In genomic region chr10:11578802-11579255, GRCh38 we compare ENCODE assay signal across 1 cellular context.
TF ChIP-seq lines count a peak whose summit lies in the region.

No MANE protein-coding gene starts in this region.

TF ChIP-seq in K562, 482 proteins besides CTCF, POLR2A, EP300 and RAD21 (continued from another document):
- no peak for TF ChIP-seq BRCA1 (IDR thresholded peaks at IDR 0.05)
- no peak for TF ChIP-seq BRCA1 (CRISPR knock-in tag; IDR thresholded peaks at IDR 0.05)
- TF ChIP-seq ZNF143 (CRISPR knock-in tag; IDR thresholded peaks at IDR 0.05), result no peak
